2 cellular contexts compared by ENCODE assay signal in the genomic region with DNA sequence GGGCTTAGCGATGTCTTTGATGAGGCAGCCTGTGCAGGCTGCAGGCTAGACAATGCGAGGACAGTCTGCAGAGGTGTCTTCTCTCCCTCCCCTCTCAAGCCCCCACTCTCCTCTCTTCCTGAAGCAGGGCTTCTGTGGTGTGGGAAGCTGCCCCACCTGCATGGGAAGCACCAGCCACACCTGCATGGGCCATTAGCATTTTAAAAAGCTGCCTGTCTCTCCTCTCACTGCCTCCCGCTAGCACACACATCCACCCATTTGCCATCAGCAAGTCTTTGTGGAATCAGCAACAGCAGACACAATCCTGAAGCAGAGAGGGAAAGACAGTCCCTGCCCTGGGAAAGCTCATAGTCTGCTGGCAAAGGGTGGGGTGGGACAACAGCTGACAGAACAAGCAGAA.
TF ChIP-seq lines count a peak whose summit lies in the region.

No MANE protein-coding gene starts in this region.

TF ChIP-seq in SK-N-SH, 30 proteins besides CTCF, POLR2A, EP300 and RAD21 (continued from another document):
- TF ChIP-seq, protein P1, sequence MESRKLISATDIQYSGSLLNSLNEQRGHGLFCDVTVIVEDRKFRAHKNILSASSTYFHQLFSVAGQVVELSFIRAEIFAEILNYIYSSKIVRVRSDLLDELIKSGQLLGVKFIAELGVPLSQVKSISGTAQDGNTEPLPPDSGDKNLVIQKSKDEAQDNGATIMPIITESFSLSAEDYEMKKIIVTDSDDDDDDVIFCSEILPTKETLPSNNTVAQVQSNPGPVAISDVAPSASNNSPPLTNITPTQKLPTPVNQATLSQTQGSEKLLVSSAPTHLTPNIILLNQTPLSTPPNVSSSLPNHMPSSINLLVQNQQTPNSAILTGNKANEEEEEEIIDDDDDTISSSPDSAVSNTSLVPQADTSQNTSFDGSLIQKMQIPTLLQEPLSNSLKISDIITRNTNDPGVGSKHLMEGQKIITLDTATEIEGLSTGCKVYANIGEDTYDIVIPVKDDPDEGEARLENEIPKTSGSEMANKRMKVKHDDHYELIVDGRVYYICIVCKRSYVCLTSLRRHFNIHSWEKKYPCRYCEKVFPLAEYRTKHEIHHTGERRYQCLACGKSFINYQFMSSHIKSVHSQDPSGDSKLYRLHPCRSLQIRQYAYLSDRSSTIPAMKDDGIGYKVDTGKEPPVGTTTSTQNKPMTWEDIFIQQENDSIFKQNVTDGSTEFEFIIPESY (IDR thresholded peaks at IDR 0.05; ENCODE audit: borderline replicate concordance, low read depth): no peak
- TF ChIP-seq TAF1 (IDR thresholded peaks at IDR 0.05; ENCODE audit: borderline replicate concordance, low read depth, low read length): no peak

TF ChIP-seq in SK-N-SH treated with all-trans-retinoic acid at 6 μM for 48 hours, 23 proteins besides CTCF, POLR2A, EP300 and RAD21 (continued from another document):
- TF ChIP-seq, protein P2, sequence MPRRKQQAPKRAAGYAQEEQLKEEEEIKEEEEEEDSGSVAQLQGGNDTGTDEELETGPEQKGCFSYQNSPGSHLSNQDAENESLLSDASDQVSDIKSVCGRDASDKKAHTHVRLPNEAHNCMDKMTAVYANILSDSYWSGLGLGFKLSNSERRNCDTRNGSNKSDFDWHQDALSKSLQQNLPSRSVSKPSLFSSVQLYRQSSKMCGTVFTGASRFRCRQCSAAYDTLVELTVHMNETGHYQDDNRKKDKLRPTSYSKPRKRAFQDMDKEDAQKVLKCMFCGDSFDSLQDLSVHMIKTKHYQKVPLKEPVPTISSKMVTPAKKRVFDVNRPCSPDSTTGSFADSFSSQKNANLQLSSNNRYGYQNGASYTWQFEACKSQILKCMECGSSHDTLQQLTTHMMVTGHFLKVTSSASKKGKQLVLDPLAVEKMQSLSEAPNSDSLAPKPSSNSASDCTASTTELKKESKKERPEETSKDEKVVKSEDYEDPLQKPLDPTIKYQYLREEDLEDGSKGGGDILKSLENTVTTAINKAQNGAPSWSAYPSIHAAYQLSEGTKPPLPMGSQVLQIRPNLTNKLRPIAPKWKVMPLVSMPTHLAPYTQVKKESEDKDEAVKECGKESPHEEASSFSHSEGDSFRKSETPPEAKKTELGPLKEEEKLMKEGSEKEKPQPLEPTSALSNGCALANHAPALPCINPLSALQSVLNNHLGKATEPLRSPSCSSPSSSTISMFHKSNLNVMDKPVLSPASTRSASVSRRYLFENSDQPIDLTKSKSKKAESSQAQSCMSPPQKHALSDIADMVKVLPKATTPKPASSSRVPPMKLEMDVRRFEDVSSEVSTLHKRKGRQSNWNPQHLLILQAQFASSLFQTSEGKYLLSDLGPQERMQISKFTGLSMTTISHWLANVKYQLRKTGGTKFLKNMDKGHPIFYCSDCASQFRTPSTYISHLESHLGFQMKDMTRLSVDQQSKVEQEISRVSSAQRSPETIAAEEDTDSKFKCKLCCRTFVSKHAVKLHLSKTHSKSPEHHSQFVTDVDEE (CRISPR knock-in tag; IDR thresholded peaks at IDR 0.05): no peak
- TF ChIP-seq ZNF70 (CRISPR knock-in tag; IDR thresholded peaks at IDR 0.05): no peak
- TF ChIP-seq ZC3H10 (CRISPR knock-in tag; IDR thresholded peaks at IDR 0.05): no peak
- TF ChIP-seq TOX (CRISPR knock-in tag; IDR thresholded peaks at IDR 0.05; ENCODE audit: borderline replicate concordance): no peak
- TF ChIP-seq OSR1 (CRISPR knock-in tag; IDR thresholded peaks at IDR 0.05): no peak
